8 cellular contexts compared by ENCODE assay signal in genomic region chr17:4998027-4998665, GRCh38. TPM values are rescaled to one million over a fixed set of nuclear protein-coding genes. Genes with fewer than 3 reads are reported as not detected.
DNase-seq lines count a peak whose midpoint lies in the region; ATAC-seq and TF ChIP-seq lines count a peak whose summit lies in the region.

No MANE protein-coding gene starts in this region.

- no peaks in the 10 kb centered on the region for H3K9me2 ChIP-seq in neural cell (ENCODE audit: insufficient read depth, low read length)

- TF ChIP-seq CTCF in WERI-Rb-1 (IDR thresholded peaks at IDR 0.05; ENCODE audit: low read depth, low read length): no peak
- no peak for TF ChIP-seq CTCF in fibroblast of mammary gland (conservative IDR thresholded peaks at IDR 0.05; ENCODE audit: control insufficient read depth, insufficient read depth, low read depth, low read length)
- TF ChIP-seq CTCF in neural cell (IDR thresholded peaks at IDR 0.05; ENCODE audit: poor library complexity, severe bottlenecking): no peak

- peak overlapping the region; percentile 84 for H3K4me2 ChIP-seq in neural cell (ENCODE audit: low read length)

- H3K4me3 ChIP-seq in WERI-Rb-1 (ENCODE audit: low read depth, low read length): peak overlapping the region; percentile 67
- peak overlapping the region; percentile 75 for H3K4me3 ChIP-seq in fibroblast of mammary gland (ENCODE audit: control insufficient read depth, low read depth, low read length)
- peak overlapping the region; percentile 96 for H3K4me3 ChIP-seq in neural cell (ENCODE audit: low read length)

- no peak for TF ChIP-seq RAD21 in neural cell (conservative IDR thresholded peaks at IDR 0.05)

- no peaks in the 10 kb centered on the region for H3K9me3 ChIP-seq in WERI-Rb-1 (ENCODE audit: severe bottlenecking)
- no peaks in the 10 kb centered on the region for H3K9me3 ChIP-seq in neural cell (ENCODE audit: low read length)

- TF ChIP-seq EP300 in neural cell (conservative IDR thresholded peaks at IDR 0.05; ENCODE audit: poor library complexity, severe bottlenecking): no peak

- DNase-seq in WERI-Rb-1: peak; percentile 47
- no peak for DNase-seq in fibroblast of mammary gland (ENCODE audit: low read depth)
- no peak for DNase-seq in NK-92 (lab: John Stamatoyannopoulos, UW; ENCODE audit: unreplicated experiment)
- no peak for DNase-seq in A172 (ENCODE audit: low spot score)
- DNase-seq in COLO829 (ENCODE audit: low spot score): no peak

- peak overlapping the region; percentile 81 for H3K9ac ChIP-seq in neural cell (ENCODE audit: low read length)

- peak; percentile 9 for TF ChIP-seq POLR2A in GM18505 (IDR thresholded peaks at IDR 0.05; ENCODE audit: borderline replicate concordance, extremely low read depth, insufficient read depth, insufficient read length)

- no peaks in the 10 kb centered on the region for H3F3A ChIP-seq in neural cell (ENCODE audit: insufficient read depth, low read length, poor library complexity, severe bottlenecking)

- peaks cover 16% of the 10 kb centered on the region for H3K79me2 ChIP-seq in neural cell (replicated peaks; ENCODE audit: insufficient read depth, low read length)

- ATAC-seq in GM18505 (IDR thresholded peaks at IDR 0.05; ENCODE audit: unreplicated experiment) (peak; percentile 13), HG02943 (IDR thresholded peaks at IDR 0.05; ENCODE audit: low read depth, unreplicated experiment) (peak; percentile 11)

- H3K27me3 ChIP-seq in WERI-Rb-1 (ENCODE audit: insufficient read depth, low read depth, severe bottlenecking) (no peaks in the 10 kb centered on the region), neural cell (ENCODE audit: insufficient read depth, low read depth, low read length) (no peaks in the 10 kb centered on the region)

- H3K27ac ChIP-seq in WERI-Rb-1 (peak overlapping the region; percentile 91), neural cell (ENCODE audit: low read length) (no peak overlapping the region)

- H3K36me3 ChIP-seq in WERI-Rb-1: peaks cover 21% of the 10 kb centered on the region
- no peaks in the 10 kb centered on the region for H3K36me3 ChIP-seq in neural cell (ENCODE audit: insufficient read depth, low read length)

- H2AFZ ChIP-seq in neural cell (ENCODE audit: low read depth, low read length): peak overlapping the region; percentile 27

- H4K20me1 ChIP-seq in neural cell (ENCODE audit: insufficient read depth): no peaks in the 10 kb centered on the region

TF ChIP-seq in neural cell, 6 proteins besides CTCF, POLR2A, EP300 and RAD21:
- TF ChIP-seq MXI1 (conservative IDR thresholded peaks at IDR 0.05; ENCODE audit: poor library complexity, severe bottlenecking) (peak; percentile 51), SMC3 (conservative IDR thresholded peaks at IDR 0.05; ENCODE audit: poor library complexity) (no peak), TAF1 (IDR thresholded peaks at IDR 0.05; ENCODE audit: low read depth) (no peak)
TF ChIP-seq in neural cell: peak in this region for 1.

RNA-seq across cellular contexts. Expression of gene KIF1C, which starts 0.4 kb away (rescaled TPM):
- polyA plus RNA-seq in neural cell: 7.7 and 8.3 TPM in 2 replicates
- 9.5 and 10.2 TPM in 2 replicates for polyA minus RNA-seq in neural cell
- 123 and 125 TPM in 2 replicates for total RNA-seq in A172 (2014; rRNA removed; shearing (Covaris generic))

RNA-seq across cellular contexts. Expression of gene INCA1, which starts 0.8 kb away (rescaled TPM):
- polyA plus RNA-seq in neural cell: 0.38 TPM in 1 of 2 replicates, not detected in the other
- polyA minus RNA-seq in neural cell: not detected in 2 replicates
- total RNA-seq in A172 (2014; rRNA removed; shearing (Covaris generic)): 0.88 and 1.5 TPM in 2 replicates

RNA-seq across cellular contexts. Expression of gene CAMTA2, which starts 10.7 kb away (rescaled TPM):
- 3.7 and 7.3 TPM in 2 replicates for polyA plus RNA-seq in neural cell
- polyA minus RNA-seq in neural cell: 5.8 and 9.8 TPM in 2 replicates
- 2.4 and 7.1 TPM in 2 replicates for total RNA-seq in A172 (2014; rRNA removed; shearing (Covaris generic))

RNA-seq across cellular contexts. Expression of gene SPAG7, which starts 30.5 kb away (rescaled TPM):
- polyA plus RNA-seq in neural cell: 66.4 and 67.7 TPM in 2 replicates
- 27.5 and 32.4 TPM in 2 replicates for polyA minus RNA-seq in neural cell
- 74.4 and 90.6 TPM in 2 replicates for total RNA-seq in A172 (2014; rRNA removed; shearing (Covaris generic))

RNA-seq across cellular contexts. Expression of gene SLC52A1, which starts 37.1 kb away (rescaled TPM):
- polyA plus RNA-seq in neural cell: not detected in 2 replicates
- polyA minus RNA-seq in neural cell: not detected in 2 replicates
- total RNA-seq in A172 (2014; rRNA removed; shearing (Covaris generic)): 0.05 and 0.16 TPM in 2 replicates
